18 cellular contexts compared by ENCODE assay signal in the genomic region with DNA sequence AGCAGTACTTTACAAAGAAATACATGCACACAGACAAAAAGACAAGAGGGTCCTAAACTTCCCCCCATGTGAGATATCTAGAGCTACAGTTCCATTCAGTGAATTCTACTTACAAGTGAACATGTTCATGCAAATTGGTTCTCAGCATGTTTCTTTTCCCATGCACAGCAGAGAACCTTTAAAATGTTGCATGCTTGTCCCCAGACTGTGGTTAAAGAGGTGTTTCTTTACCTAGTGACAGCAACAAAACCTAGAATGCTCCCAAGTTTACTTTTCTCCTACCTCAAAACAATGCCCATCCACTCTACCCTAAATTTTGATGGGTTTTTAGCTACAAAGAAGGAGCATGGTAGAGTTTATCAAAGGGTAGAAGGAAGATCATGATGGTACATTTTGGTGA.
"Had no signal": no experiment of that assay in that cellular context is flagged by ENCODE, and none has a peak within 500 bp of the region (broad histone marks: within the 10 kb centered on the region; RNA-seq: fewer than 3 reads in every experiment).

No MANE protein-coding gene starts in this region.

- H3K4me3 Mint-ChIP-seq: endodermal cell; naive thymus-derived CD4-positive, alpha-beta T cell; nephron progenitor cell; stimulated activated memory B cell treated with anti-CD40 and anti-IgM and Interleukin-4, amounts not matched to agents 10 μg/mL and 1 μg/mL and 100 μg/mL, for 72 hours; stimulated activated naive CD8-positive, alpha-beta T cell treated with anti-CD3 and anti-CD28 coated beads, Interleukin-15, Interleukin-2, amounts not matched to agents 100 ng/mL and 50 ng/mL, for 24 hours had no signal

- H3K4me1 ChIP-seq: gastrocnemius medialis, right atrium auricular region, uterus had no signal

- H3K36me3 ChIP-seq: gastrocnemius medialis had no signal

- H3K27ac Mint-ChIP-seq: stimulated activated memory B cell treated with anti-CD40 and anti-IgM and Interleukin-4, amounts not matched to agents 10 μg/mL and 1 μg/mL and 100 μg/mL, for 72 hours; stimulated activated naive CD8-positive, alpha-beta T cell treated with anti-CD3 and anti-CD28 coated beads, Interleukin-15, Interleukin-2, amounts not matched to agents 100 ng/mL and 50 ng/mL, for 24 hours had no signal

- H3K9me3 ChIP-seq: gastrocnemius medialis, heart right ventricle, right atrium auricular region, tibial artery, upper lobe of left lung, uterus had no signal

- H3K4me1 Mint-ChIP-seq: endodermal cell; naive thymus-derived CD4-positive, alpha-beta T cell; stimulated activated memory B cell treated with anti-CD40 and anti-IgM and Interleukin-4, amounts not matched to agents 10 μg/mL and 1 μg/mL and 100 μg/mL, for 72 hours had no signal

- H3K27me3 ChIP-seq: gastrocnemius medialis, heart right ventricle, right atrium auricular region, tibial artery, upper lobe of left lung, uterus had no signal

- H3K4me3 ChIP-seq: coronary artery, gastrocnemius medialis, heart right ventricle, right atrium auricular region, tibial artery, upper lobe of left lung, uterus had no signal

- DNase-seq: effector CD4-positive, alpha-beta T cell; endodermal cell; gastrocnemius medialis; heart right ventricle; hypothalamus; kidney glomerular epithelial cell; naive thymus-derived CD4-positive, alpha-beta T cell; nephron progenitor cell; posterior cingulate gyrus; small intestine; stimulated activated CD4-positive, alpha-beta T cell treated with anti-CD3 and anti-CD28 coated beads, Interleukin-4, amount 100 ng/mL, for 24 hours; tibial artery; upper lobe of left lung; uterus had no signal

- H3K27ac ChIP-seq: coronary artery, gastrocnemius medialis, heart right ventricle, right atrium auricular region, tibial artery, upper lobe of left lung, uterus had no signal

- ATAC-seq: gastrocnemius medialis; heart right ventricle; naive thymus-derived CD4-positive, alpha-beta T cell; stimulated activated memory B cell treated with anti-CD40 and anti-IgM and Interleukin-4, amounts not matched to agents 10 μg/mL and 1 μg/mL and 100 μg/mL, for 72 hours had no signal

- H3K9me3 Mint-ChIP-seq: endodermal cell; naive thymus-derived CD4-positive, alpha-beta T cell; nephron progenitor cell; stimulated activated memory B cell treated with anti-CD40 and anti-IgM and Interleukin-4, amounts not matched to agents 10 μg/mL and 1 μg/mL and 100 μg/mL, for 72 hours; stimulated activated naive CD8-positive, alpha-beta T cell treated with anti-CD3 and anti-CD28 coated beads, Interleukin-15, Interleukin-2, amounts not matched to agents 100 ng/mL and 50 ng/mL, for 24 hours had no signal

- H3K36me3 Mint-ChIP-seq: naive thymus-derived CD4-positive, alpha-beta T cell; stimulated activated memory B cell treated with anti-CD40 and anti-IgM and Interleukin-4, amounts not matched to agents 10 μg/mL and 1 μg/mL and 100 μg/mL, for 72 hours had no signal
